Comparison of ENCODE assay signal across 8 cellular contexts in the genomic region with DNA sequence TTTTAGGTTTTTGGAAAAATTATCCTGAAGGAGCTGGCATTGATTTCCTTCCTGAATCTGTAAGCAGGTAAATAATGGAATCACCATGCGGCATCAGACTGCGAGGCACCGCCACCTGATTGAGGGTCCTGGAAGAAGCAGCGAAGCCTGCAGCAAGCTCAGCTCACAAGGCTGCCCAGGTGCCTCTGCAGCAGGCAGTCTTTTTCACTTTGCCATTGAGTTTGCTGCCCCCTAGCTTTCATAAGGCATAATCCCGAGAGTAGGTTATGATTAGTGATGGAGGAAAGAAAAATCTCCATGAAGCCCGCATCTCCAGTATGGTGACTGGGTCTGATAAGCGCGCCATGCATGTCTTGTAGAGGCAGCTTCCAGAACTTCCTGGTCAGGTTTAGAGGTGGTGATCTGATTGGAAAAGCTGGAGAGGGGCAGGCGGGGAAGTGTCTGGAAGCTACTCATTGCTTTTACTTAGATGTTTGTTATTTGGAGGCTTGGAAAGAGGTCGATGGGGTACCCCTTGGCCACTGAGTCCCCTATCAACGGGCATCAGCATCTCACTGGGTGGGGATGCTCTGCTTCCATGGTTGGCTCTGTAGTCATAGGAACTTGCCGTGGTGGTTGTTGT. TPM values are rescaled to one million over a fixed set of nuclear protein-coding genes. Genes with fewer than 3 reads are reported as not detected.
DNase-seq lines count a peak whose midpoint lies in the region; ATAC-seq lines count a peak whose summit lies in the region.

No MANE protein-coding gene starts in this region.

- no peaks in the 10 kb centered on the region for H3K9me3 Mint-ChIP-seq in activated T-helper 1 cell treated with anti-CD3 and anti-CD28 coated beads, Interleukin-12 subunit alpha, Interleukin-12 subunit beta, Interleukin-2, Interleukin-4 antibody, amounts not matched to agents 30 ng/mL and 10 ng/mL and 1 ng/mL, durations not matched to agents 14 hours and 24 hours and 36 hours

- no peak overlapping the region for H3K4me3 Mint-ChIP-seq in activated T-helper 1 cell treated with anti-CD3 and anti-CD28 coated beads, Interleukin-12 subunit alpha, Interleukin-12 subunit beta, Interleukin-2, Interleukin-4 antibody, amounts not matched to agents 30 ng/mL and 10 ng/mL and 1 ng/mL, durations not matched to agents 14 hours and 24 hours and 36 hours

- DNase-seq in NCI-H82 (lab: John Stamatoyannopoulos, UW) (peak; percentile 74), NCI-H82 treated with DMSO at 0.1 percent for 48 hours (lab: John Stamatoyannopoulos, UW; ENCODE audit: unreplicated experiment) (no peak), NCI-H510A treated with DMSO at 0.1 percent for 48 hours (lab: John Stamatoyannopoulos, UW) (peak; percentile 70), glomerular visceral epithelial cell (ENCODE audit: extremely low spot score) (peak; percentile 62), pons (ENCODE audit: low spot score) (peak; percentile 69)
- peak; percentile 12 for DNase-seq in activated T-helper 1 cell treated with anti-CD3 and anti-CD28 coated beads, Interleukin-12 subunit alpha, Interleukin-12 subunit beta, Interleukin-2, Interleukin-4 antibody, amounts not matched to agents 30 ng/mL and 10 ng/mL and 1 ng/mL, durations not matched to agents 14 hours and 24 hours and 36 hours (ENCODE audit: low spot score)

- H3K27me3 Mint-ChIP-seq in activated T-helper 1 cell treated with anti-CD3 and anti-CD28 coated beads, Interleukin-12 subunit alpha, Interleukin-12 subunit beta, Interleukin-2, Interleukin-4 antibody, amounts not matched to agents 30 ng/mL and 10 ng/mL and 1 ng/mL, durations not matched to agents 14 hours and 24 hours and 36 hours (ENCODE audit: insufficient read depth) = peaks cover 4% of the 10 kb centered on the region

- intact Hi-C loops in activated T-helper 1 cell treated with anti-CD3 and anti-CD28 coated beads, Interleukin-12 subunit alpha, Interleukin-12 subunit beta, Interleukin-2, Interleukin-4 antibody, amounts not matched to agents 30 ng/mL and 10 ng/mL and 1 ng/mL, durations not matched to agents 14 hours and 24 hours and 36 hours (cut with micrococcal nuclease) = loop anchor here (1.0 to 10.0 kb wide), 3 partner anchors 315 to 461 kb away; no protein-coding TSS in a partner anchor

- H3K4me1 Mint-ChIP-seq in activated T-helper 1 cell treated with anti-CD3 and anti-CD28 coated beads, Interleukin-12 subunit alpha, Interleukin-12 subunit beta, Interleukin-2, Interleukin-4 antibody, amounts not matched to agents 30 ng/mL and 10 ng/mL and 1 ng/mL, durations not matched to agents 14 hours and 24 hours and 36 hours (ENCODE audit: low read depth) = no peaks in the 10 kb centered on the region

- H3K36me3 Mint-ChIP-seq in activated T-helper 1 cell treated with anti-CD3 and anti-CD28 coated beads, Interleukin-12 subunit alpha, Interleukin-12 subunit beta, Interleukin-2, Interleukin-4 antibody, amounts not matched to agents 30 ng/mL and 10 ng/mL and 1 ng/mL, durations not matched to agents 14 hours and 24 hours and 36 hours (ENCODE audit: low read depth) = no peaks in the 10 kb centered on the region

- no peak overlapping the region for H3K27ac Mint-ChIP-seq in activated T-helper 1 cell treated with anti-CD3 and anti-CD28 coated beads, Interleukin-12 subunit alpha, Interleukin-12 subunit beta, Interleukin-2, Interleukin-4 antibody, amounts not matched to agents 30 ng/mL and 10 ng/mL and 1 ng/mL, durations not matched to agents 14 hours and 24 hours and 36 hours

- ATAC-seq in HG02642 (IDR thresholded peaks at IDR 0.05; ENCODE audit: poor library complexity, unreplicated experiment) (peak; percentile 59), HG02588 (IDR thresholded peaks at IDR 0.05; ENCODE audit: unreplicated experiment) (no peak)

RNA-seq across cellular contexts. Expression of a gene that starts 26.7 kb away (rescaled TPM):
- not detected in 2 replicates for total RNA-seq in activated T-helper 1 cell treated with anti-CD3 and anti-CD28 coated beads, Interleukin-12 subunit alpha, Interleukin-12 subunit beta, Interleukin-2, Interleukin-4 antibody, amounts not matched to agents 30 ng/mL and 10 ng/mL and 1 ng/mL, durations not matched to agents 14 hours and 24 hours and 36 hours
